Comparison of ENCODE assay signal across 15 cellular contexts in the genomic region with DNA sequence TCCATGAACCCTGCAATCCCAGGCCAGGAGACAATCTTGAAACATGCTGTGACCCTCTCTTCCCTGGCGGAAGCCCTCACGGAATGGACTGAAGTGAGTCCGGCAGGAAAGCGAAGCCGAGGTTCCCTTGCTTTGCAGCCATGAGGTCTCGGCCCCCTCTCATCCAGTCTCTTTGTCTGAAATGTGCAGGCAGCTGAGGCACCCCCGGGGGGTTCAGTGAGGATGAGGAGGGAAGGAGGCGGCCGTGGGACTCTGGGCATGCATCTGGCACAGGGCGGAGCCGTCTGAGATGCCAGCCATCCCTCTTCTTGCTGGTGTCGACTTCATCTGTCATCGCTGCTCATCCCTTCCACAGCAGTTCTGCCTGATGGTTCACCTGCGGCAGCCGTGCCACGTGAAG.
"Had no signal": no experiment of that assay in that cellular context is flagged by ENCODE, and none has a peak within 500 bp of the region (broad histone marks: within the 10 kb centered on the region; RNA-seq: fewer than 3 reads in every experiment).

No MANE protein-coding gene starts in this region.

- FAIRE-seq: colon, pancreas had no signal

- H2AFZ ChIP-seq: hepatocyte had no signal

- H3K4me3 ChIP-seq: esophagus squamous epithelium, gastroesophageal sphincter, hepatocyte, pancreas, prostate gland, right lobe of liver, stomach, thoracic aorta, transverse colon had no signal

- H3K27me3 ChIP-seq: pancreas, right lobe of liver had no signal

- H3K79me2 ChIP-seq: hepatocyte had no signal

- H3K4me1 ChIP-seq: esophagus squamous epithelium, gastroesophageal sphincter, pancreas, prostate gland, right lobe of liver, stomach, transverse colon had no signal

- H3K9me3 ChIP-seq: esophagus squamous epithelium, gastroesophageal sphincter, pancreas, prostate gland, right lobe of liver, stomach, thoracic aorta, transverse colon had no signal

- H3K36me3 ChIP-seq: esophagus squamous epithelium, gastroesophageal sphincter, pancreas, prostate gland, right lobe of liver, stomach, thoracic aorta, transverse colon had no signal

- DNase-seq: esophagus squamous epithelium; foreskin fibroblast; left colon; natural killer cell; pancreas; stimulated activated naive CD4-positive, alpha-beta T cell; stomach; substantia nigra; transverse colon had no signal

- H3K27ac ChIP-seq: esophagus squamous epithelium, gastroesophageal sphincter, hepatocyte, pancreas, prostate gland, right lobe of liver, stomach, thoracic aorta, transverse colon had no signal

- ATAC-seq: gastroesophageal sphincter, left colon, natural killer cell, pancreas, right lobe of liver had no signal
